Comparison of ENCODE assay signal across 1 cellular context in the genomic region with DNA sequence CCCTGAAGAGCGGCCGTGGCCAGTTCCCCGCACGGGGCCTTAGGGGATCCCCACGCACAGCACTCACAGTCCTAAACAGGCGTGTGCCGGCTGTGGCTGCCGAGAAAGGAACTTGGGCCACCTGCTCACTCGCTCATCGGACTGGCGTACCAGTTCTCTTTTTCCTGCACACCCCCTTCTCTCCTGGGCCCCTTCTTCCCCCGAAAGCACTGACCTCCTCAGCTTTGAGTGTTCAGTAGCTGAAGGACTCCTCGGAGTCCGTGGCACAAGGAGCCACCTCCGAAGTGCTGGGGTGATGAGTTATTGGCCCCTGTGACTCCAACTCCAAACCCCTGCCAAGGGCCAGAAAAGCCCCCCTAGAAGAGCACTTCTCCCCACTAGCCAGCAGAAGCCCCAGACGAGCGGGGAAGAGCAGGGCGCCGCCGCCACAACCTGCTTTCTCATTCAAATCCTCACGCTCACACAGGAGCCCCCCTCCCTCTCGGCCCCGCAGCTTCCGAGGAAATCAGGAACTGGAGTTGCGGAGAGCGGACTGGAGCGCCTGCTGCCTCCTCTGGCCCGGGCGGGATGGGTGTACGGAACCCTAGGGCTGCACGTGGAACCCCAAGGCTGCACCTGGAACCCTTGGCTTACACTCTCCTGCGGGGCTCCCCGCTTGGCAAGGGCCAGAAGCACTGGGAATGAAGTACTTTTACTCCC.
TF ChIP-seq lines count a peak whose summit lies in the region.

A gene with protein sequence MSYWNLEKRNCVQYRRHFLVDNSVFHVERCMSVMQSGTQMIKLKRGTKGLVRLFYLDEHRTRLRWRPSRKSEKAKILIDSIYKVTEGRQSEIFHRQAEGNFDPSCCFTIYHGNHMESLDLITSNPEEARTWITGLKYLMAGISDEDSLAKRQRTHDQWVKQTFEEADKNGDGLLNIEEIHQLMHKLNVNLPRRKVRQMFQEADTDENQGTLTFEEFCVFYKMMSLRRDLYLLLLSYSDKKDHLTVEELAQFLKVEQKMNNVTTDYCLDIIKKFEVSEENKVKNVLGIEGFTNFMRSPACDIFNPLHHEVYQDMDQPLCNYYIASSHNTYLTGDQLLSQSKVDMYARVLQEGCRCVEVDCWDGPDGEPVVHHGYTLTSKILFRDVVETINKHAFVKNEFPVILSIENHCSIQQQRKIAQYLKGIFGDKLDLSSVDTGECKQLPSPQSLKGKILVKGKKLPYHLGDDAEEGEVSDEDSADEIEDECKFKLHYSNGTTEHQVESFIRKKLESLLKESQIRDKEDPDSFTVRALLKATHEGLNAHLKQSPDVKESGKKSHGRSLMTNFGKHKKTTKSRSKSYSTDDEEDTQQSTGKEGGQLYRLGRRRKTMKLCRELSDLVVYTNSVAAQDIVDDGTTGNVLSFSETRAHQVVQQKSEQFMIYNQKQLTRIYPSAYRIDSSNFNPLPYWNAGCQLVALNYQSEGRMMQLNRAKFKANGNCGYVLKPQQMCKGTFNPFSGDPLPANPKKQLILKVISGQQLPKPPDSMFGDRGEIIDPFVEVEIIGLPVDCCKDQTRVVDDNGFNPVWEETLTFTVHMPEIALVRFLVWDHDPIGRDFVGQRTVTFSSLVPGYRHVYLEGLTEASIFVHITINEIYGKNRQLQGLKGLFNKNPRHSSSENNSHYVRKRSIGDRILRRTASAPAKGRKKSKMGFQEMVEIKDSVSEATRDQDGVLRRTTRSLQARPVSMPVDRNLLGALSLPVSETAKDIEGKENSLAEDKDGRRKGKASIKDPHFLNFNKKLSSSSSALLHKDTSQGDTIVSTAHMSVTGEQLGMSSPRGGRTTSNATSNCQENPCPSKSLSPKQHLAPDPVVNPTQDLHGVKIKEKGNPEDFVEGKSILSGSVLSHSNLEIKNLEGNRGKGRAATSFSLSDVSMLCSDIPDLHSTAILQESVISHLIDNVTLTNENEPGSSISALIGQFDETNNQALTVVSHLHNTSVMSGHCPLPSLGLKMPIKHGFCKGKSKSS (N-terminal part only) (minus strand): TSS at position 446 of the 699 bp plus-strand sequence. CDS start 40,847 bp downstream, outside the sequence.

TF ChIP-seq in SK-N-SH, 30 proteins besides CTCF, POLR2A, EP300 and RAD21 (continued from another document):
- TF ChIP-seq, protein P1, sequence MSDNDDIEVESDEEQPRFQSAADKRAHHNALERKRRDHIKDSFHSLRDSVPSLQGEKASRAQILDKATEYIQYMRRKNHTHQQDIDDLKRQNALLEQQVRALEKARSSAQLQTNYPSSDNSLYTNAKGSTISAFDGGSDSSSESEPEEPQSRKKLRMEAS (IDR thresholded peaks at IDR 0.05; ENCODE audit: low read depth) = peak; percentile 65
- TF ChIP-seq TEAD4 (IDR thresholded peaks at IDR 0.05; ENCODE audit: borderline replicate concordance, insufficient read depth) = no peak
